ENCODE assay signal across 20 cellular contexts in genomic region chr15:92149469-92149868, GRCh38.
"Had no signal": no experiment of that assay in that cellular context is flagged by ENCODE, and none has a peak within 500 bp of the region (broad histone marks: within the 10 kb centered on the region; RNA-seq: fewer than 3 reads in every experiment).

No MANE protein-coding gene starts in this region.

- ATAC-seq: naive thymus-derived CD4-positive, alpha-beta T cell had no signal

- H3K9me3 ChIP-seq: neutrophil, right atrium auricular region, stomach, thoracic aorta, transverse colon had no signal

- H3K4me3 ChIP-seq: coronary artery, hepatocyte, right atrium auricular region, stomach, thoracic aorta, transverse colon had no signal

- H3K27ac ChIP-seq: coronary artery, hepatocyte, neutrophil, right atrium auricular region, stomach, thoracic aorta, transverse colon had no signal

- FAIRE-seq: endothelial cell of umbilical vein, islet of Langerhans, small intestine had no signal

- DNase-seq: effector CD4-positive, alpha-beta T cell; endodermal cell; foreskin melanocyte; head of caudate nucleus; kidney glomerular epithelial cell; mesendoderm; naive thymus-derived CD4-positive, alpha-beta T cell; nephron progenitor cell; small intestine; stimulated activated CD4-positive, alpha-beta T cell treated with anti-CD3 and anti-CD28 coated beads, Interleukin-12 subunit alpha, Interleukin-12 subunit beta, amount 100 ng/mL, for 4 hours; stomach; substantia nigra; transverse colon had no signal

- H3K36me3 ChIP-seq: thoracic aorta, transverse colon had no signal

- H3K27me3 ChIP-seq: hepatocyte, neutrophil, right atrium auricular region, stomach, transverse colon had no signal

- H3K4me1 ChIP-seq: right atrium auricular region, stomach, transverse colon had no signal
